Comparison of ENCODE assay signal across 3 cellular contexts in the genomic region with DNA sequence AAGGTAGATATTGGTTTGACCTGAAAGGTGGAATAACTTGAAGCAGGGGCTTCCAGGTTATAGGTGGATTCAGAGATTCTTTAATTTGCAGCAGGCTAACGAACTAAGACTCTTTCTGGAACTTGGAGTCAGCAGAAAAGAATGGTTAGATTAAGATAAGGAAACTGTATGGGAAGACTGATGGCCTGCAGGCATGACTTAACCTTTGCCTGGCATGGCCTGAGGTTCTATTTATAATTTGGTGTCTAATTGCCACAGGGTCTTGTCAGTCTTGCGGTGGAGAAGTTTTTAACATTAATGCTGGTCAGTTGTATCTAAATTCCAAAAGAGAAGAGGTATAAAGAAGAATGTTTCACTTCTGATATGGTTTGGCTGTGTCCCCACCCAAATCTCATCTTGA.
"Had no signal": no experiment of that assay in that cellular context is flagged by ENCODE, and none has a peak within 500 bp of the region (broad histone marks: within the 10 kb centered on the region; RNA-seq: fewer than 3 reads in every experiment).

No MANE protein-coding gene starts in this region.

- H3K4me3 ChIP-seq: GM12878 had no signal

- DNase-seq: GDM1, GF-D8 had no signal

- ATAC-seq: GM12878 had no signal
